Comparison of ENCODE assay signal across 18 cellular contexts in genomic region chr11:119347940-119348339, GRCh38. TPM values are rescaled to one million over a fixed set of nuclear protein-coding genes. Genes with fewer than 3 reads are reported as not detected.
DNase-seq lines count a peak whose midpoint lies in the region; ATAC-seq, FAIRE-seq and TF ChIP-seq lines count a peak whose summit lies in the region.
"Had no signal": no experiment of that assay in that cellular context is flagged by ENCODE, and none has a peak within 500 bp of the region (broad histone marks: within the 10 kb centered on the region; RNA-seq: fewer than 3 reads in every experiment).

No MANE protein-coding gene starts in this region.

- no peak overlapping the region for H2BK120ac ChIP-seq in mesenchymal stem cell (ENCODE audit: low read depth, low read length)

- H3K14ac ChIP-seq in mesenchymal stem cell (ENCODE audit: low read length in 2 of 2) = no peak overlapping the region

- no peak overlapping the region for H3K4ac ChIP-seq in mesenchymal stem cell (ENCODE audit: low read depth in 1 of 2, low read length in 2 of 2)

- H3K9ac ChIP-seq in K562 (ENCODE audit: insufficient read depth in 1 of 2, low read depth in 2 of 2, low read length in 2 of 2) = peak overlapping the region in 1 of 2 experiments; percentile 70; a peak in 1 of 4 replicates
- H3K9ac ChIP-seq in mesenchymal stem cell (ENCODE audit: low read length) = no peak overlapping the region

- H3K18ac ChIP-seq in mesenchymal stem cell (ENCODE audit: low read depth in 1 of 2, low read length in 2 of 2) = no peak overlapping the region

- WGBS in K562 (ENCODE audit: insufficient coverage, low coverage, missing lambda C conversion rate) = 0% methylated on average over 8 of the region's 8 CpGs
- WGBS in mesenchymal stem cell = 68% methylated on average over 7 of the region's 8 CpGs

- POLR2A ChIA-PET in K562 (lab: Yijun Ruan, JAX) = interaction anchor here (0.7 to 2.0 kb wide), 7 partner anchors 8 to 608 kb away, joined by 3 to 14 read pairs (median 5); no protein-coding TSS in a partner anchor

- H2BK5ac ChIP-seq in mesenchymal stem cell (ENCODE audit: low read depth, low read length, poor library complexity, severe bottlenecking) = no peak overlapping the region

- H3K27me3 ChIP-seq in H7 (ENCODE audit: control insufficient read depth, insufficient read depth, low read length) (no peaks in the 10 kb centered on the region; the same call in none of the 2 replicates), K562 (ENCODE audit: control insufficient read depth in 2 of 2, insufficient read depth in 2 of 2, low read length in 2 of 2) (peaks cover 0 to 11% of the 10 kb centered on the region in 2 experiments; a peak in 3 of 5 replicates), mesenchymal stem cell (ENCODE audit: control insufficient read depth in 1 of 2, insufficient read depth in 1 of 2, low read length in 2 of 2) (peaks cover 31 to 73% of the 10 kb centered on the region in 2 experiments)
- H3K27me3 ChIP-seq: Peyer's patch had no signal

- in situ Hi-C loops in K562 (cut with MboI) = no loop called here

- no peak overlapping the region for H3K27ac ChIP-seq in K562 (ENCODE audit: extremely low read depth, low read depth, low read length)
- no peak overlapping the region for H3K27ac ChIP-seq in mesenchymal stem cell (ENCODE audit: low read length, poor library complexity, severe bottlenecking)
- peak overlapping the region in 16 of 21 experiments; percentile 2 to 74 (median 34) for H3K27ac ChIP-seq in skin epidermis
- H3K27ac ChIP-seq: C4-2B, Peyer's patch had no signal

- H3K36me3 ChIP-seq in H7 (replicated peaks; ENCODE audit: control insufficient read depth, insufficient read depth, low read length) (no peaks in the 10 kb centered on the region), K562 (ENCODE audit: control insufficient read depth, insufficient read depth, low read length) (no peaks in the 10 kb centered on the region), mesenchymal stem cell (ENCODE audit: control insufficient read depth in 1 of 2, insufficient read depth in 2 of 2, low read depth in 1 of 2, low read length in 2 of 2) (no peaks in the 10 kb centered on the region)
- H3K36me3 ChIP-seq: Peyer's patch had no signal

- no peaks in the 10 kb centered on the region for H3K79me1 ChIP-seq in mesenchymal stem cell (replicated peaks; ENCODE audit: low read length, poor library complexity, severe bottlenecking)

- H3K4me1 ChIP-seq in K562 (replicated peaks in 1 of 2; ENCODE audit: control insufficient read depth in 2 of 2, insufficient read depth in 2 of 2, low read length in 2 of 2) = peaks cover 3 to 7% of the 10 kb centered on the region in 2 experiments; a peak in 4 of 5 replicates
- no peaks in the 10 kb centered on the region for H3K4me1 ChIP-seq in mesenchymal stem cell (ENCODE audit: control insufficient read depth, insufficient read depth, low read depth, low read length)

- CTCF ChIA-PET in K562 (lab: Yijun Ruan, JAX; ENCODE audit: low intra/inter-chr PET ratio) = no interaction called here

- H3K23ac ChIP-seq in mesenchymal stem cell (ENCODE audit: low read length in 2 of 2) = no peak overlapping the region

- peak overlapping the region; percentile 48 for H2BK15ac ChIP-seq in mesenchymal stem cell (ENCODE audit: low read depth, poor library complexity, severe bottlenecking)

- no peaks in the 10 kb centered on the region; the same call in 1 of the 2 replicates for H4K20me1 ChIP-seq in K562 (replicated peaks; ENCODE audit: control insufficient read depth, insufficient read depth, low read length)

- H2AK5ac ChIP-seq in mesenchymal stem cell (ENCODE audit: low read length, severe bottlenecking) = no peak overlapping the region

- no peak for TF ChIP-seq CTCF in K562 (IDR thresholded peaks at IDR 0.05 in 2 of 3, conservative IDR thresholded peaks at IDR 0.05 in 1 of 3; ENCODE audit: insufficient read depth in 2 of 3, low read depth in 1 of 3, low read length in 3 of 3)

- peak overlapping the region; percentile 70 for H2AFZ ChIP-seq in K562 (ENCODE audit: low read depth, low read length)
- no peak overlapping the region for H2AFZ ChIP-seq in mesenchymal stem cell (ENCODE audit: low read depth, low read length)

- BruUV-seq in K562 (replicated peaks; lab: Mats Ljungman, UMichigan) = no TSS peak

- H3K4me2 ChIP-seq in K562 (ENCODE audit: insufficient read depth, low read length) (no peak overlapping the region), mesenchymal stem cell (ENCODE audit: low read length, poor library complexity, severe bottlenecking) (no peak overlapping the region)

- no peak for TF ChIP-seq EP300 in K562 (IDR thresholded peaks at IDR 0.05; ENCODE audit: low read length)

- intact Hi-C loops in K562 (cut with micrococcal nuclease) = no loop called here

- no peaks in the 10 kb centered on the region for H3K79me2 ChIP-seq in K562 (ENCODE audit: control insufficient read depth, insufficient read depth, low read length)

- H4K91ac ChIP-seq in mesenchymal stem cell (ENCODE audit: low read length) = no peak overlapping the region

- H3K9me3 ChIP-seq in K562 (replicated peaks; ENCODE audit: control insufficient read depth, insufficient read depth, low read depth, low read length) = no peaks in the 10 kb centered on the region
- H3K9me3 ChIP-seq in mesenchymal stem cell (ENCODE audit: control insufficient read depth, low read length) = no peaks in the 10 kb centered on the region
- H3K9me3 ChIP-seq: Peyer's patch had no signal

- H2BK12ac ChIP-seq in mesenchymal stem cell (ENCODE audit: low read length in 2 of 2) = no peak overlapping the region

- ATAC-seq in K562 (peak; percentile 67), GM21381 (IDR thresholded peaks at IDR 0.05; ENCODE audit: unreplicated experiment) (no peak)

- H4K8ac ChIP-seq in mesenchymal stem cell (ENCODE audit: low read length) = no peak overlapping the region

- no peak for TF ChIP-seq RAD21 in K562 (CRISPR knock-in tag; conservative IDR thresholded peaks at IDR 0.05 in 1 of 2, IDR thresholded peaks at IDR 0.05 in 1 of 2)

- no peak overlapping the region for H3K4me3 ChIP-seq in H7 (ENCODE audit: insufficient read depth, low read depth, low read length)
- H3K4me3 ChIP-seq in K562 = no peak overlapping the region
- H3K4me3 ChIP-seq in mesenchymal stem cell (ENCODE audit: insufficient read depth in 1 of 2, low read depth in 1 of 2, low read length in 2 of 2) = no peak overlapping the region
- no peak overlapping the region for H3K4me3 ChIP-seq in skin epidermis
- H3K4me3 ChIP-seq: Peyer's patch had no signal

- H3K9me1 ChIP-seq in K562 (ENCODE audit: control insufficient read depth, insufficient read depth, low read length) = no peaks in the 10 kb centered on the region

- no peak for FAIRE-seq in K562 (lab: Jason Lieb, UNC)

- DNase-seq in H7 (peak; percentile 22), K562 (ENCODE audit: extremely low read depth in 1 of 4, low spot score in 3 of 4) (peak in 1 of 4 experiments; percentile 30), mesenchymal stem cell (no peak), T-helper 9 cell (no peak), RKO (ENCODE audit: low spot score) (no peak)
- DNase-seq: ACHN, DND-41, GOT3, KG1, NCI-H1105 treated with DMSO at 0.1 percent for 48 hours, NCI-H187 treated with DMSO at 0.1 percent for 48 hours, NCI-H226, Peyer's patch, Right ventricle myocardium superior, SW 1271 had no signal

- no peak for TF ChIP-seq POLR2A in K562 (conservative IDR thresholded peaks at IDR 0.05)

RNA-seq across cellular contexts. Expression of gene MFRP, which starts 1.4 kb away (rescaled TPM):
- not detected in 2 replicates for total RNA-seq in H7 (2014; rRNA removed; shearing (Covaris generic))
- not detected in 2 replicates for total RNA-seq in K562 (2011; cell fraction: chromatin; rRNA removed; ENCODE audit: low replicate concordance)
- not detected in 2 replicates for total RNA-seq in K562 (2011; cell fraction: nucleolus; rRNA removed)
- total RNA-seq in K562 (2011; cell fraction: nucleoplasm; rRNA removed) = not detected in 2 replicates
- not detected in 2 replicates for total RNA-seq in K562 (2014; rRNA removed)
- not detected in 2 replicates for total RNA-seq in K562 (2014; rRNA removed; fragmentation: Illumina TruSeq; extraction: Trizol)
- not detected in 2 replicates for total RNA-seq in K562 (2015; rRNA removed; fragmentation: Illumina TruSeq; extraction: Trizol)
- not detected in 2 replicates for total RNA-seq in K562 (2021)
- polyA plus RNA-seq in K562 (2011; rRNA removed) = not detected in 2 replicates
- not detected in 2 replicates for polyA plus RNA-seq in K562 (2011; cell fraction: cytosol; rRNA removed)
- not detected in 2 replicates for polyA plus RNA-seq in K562 (2011; cell fraction: nucleus; rRNA removed)
- polyA plus RNA-seq in K562 (2012) = not detected in 2 replicates
- not detected in 2 replicates for polyA plus RNA-seq in K562 (2014; fragmentation: Illumina TruSeq; extraction: Trizol)
- not detected for polyA plus RNA-seq in K562 (2014; fragmentation: Nextera tagmentation; extraction: Ambion mirVana)
- not detected in 2 replicates for polyA plus RNA-seq in K562 (2014; rRNA removed)
- polyA minus RNA-seq in K562 (2011; rRNA and poly(A)+ RNA removed) = not detected in 2 replicates
- not detected in 2 replicates for polyA minus RNA-seq in K562 (2011; cell fraction: cytosol; rRNA and poly(A)+ RNA removed)
- not detected in 2 replicates for polyA minus RNA-seq in K562 (2011; cell fraction: nucleus; rRNA and poly(A)+ RNA removed)
- polyA plus RNA-seq in mesenchymal stem cell (2013, experiment 1 of 2) = not detected
- not detected for polyA plus RNA-seq in mesenchymal stem cell (2013, experiment 2 of 2)
- total RNA-seq: Peyer's patch, Right ventricle myocardium superior had no signal

RNA-seq across cellular contexts. Expression of gene C1QTNF5, which starts 7.3 kb away (rescaled TPM):
- total RNA-seq in H7 (2014; rRNA removed; shearing (Covaris generic)) = 2.1 TPM in 2 replicates
- 0.95 TPM in 1 of 2 replicates, not detected in the other for total RNA-seq in K562 (2011; cell fraction: chromatin; rRNA removed; ENCODE audit: low replicate concordance)
- total RNA-seq in K562 (2011; cell fraction: nucleolus; rRNA removed) = 1.1 and 1.2 TPM in 2 replicates
- 0.88 TPM in 1 of 2 replicates, not detected in the other for total RNA-seq in K562 (2011; cell fraction: nucleoplasm; rRNA removed)
- 0.18 and 0.82 TPM in 2 replicates for total RNA-seq in K562 (2014; rRNA removed)
- total RNA-seq in K562 (2014; rRNA removed; fragmentation: Illumina TruSeq; extraction: Trizol) = 0.13 and 0.18 TPM in 2 replicates
- 0.22 TPM in 1 of 2 replicates, not detected in the other for total RNA-seq in K562 (2015; rRNA removed; fragmentation: Illumina TruSeq; extraction: Trizol)
- 0.47 and 0.65 TPM in 2 replicates for total RNA-seq in K562 (2021)
- 0.35 and 0.41 TPM in 2 replicates for polyA plus RNA-seq in K562 (2011; rRNA removed)
- 0.46 and 1.2 TPM in 2 replicates for polyA plus RNA-seq in K562 (2011; cell fraction: cytosol; rRNA removed)
- 1.4 and 1.5 TPM in 2 replicates for polyA plus RNA-seq in K562 (2011; cell fraction: nucleus; rRNA removed)
- polyA plus RNA-seq in K562 (2012) = 0.35 and 0.79 TPM in 2 replicates
- 0.19 and 0.25 TPM in 2 replicates for polyA plus RNA-seq in K562 (2014; fragmentation: Illumina TruSeq; extraction: Trizol)
- under 1 TPM in 1 of 2 experiments, not detected in 1; 0.07 TPM for polyA plus RNA-seq in K562 (2014; fragmentation: Nextera tagmentation; extraction: Ambion mirVana)
- polyA plus RNA-seq in K562 (2014; rRNA removed) = 0.45 and 0.76 TPM in 2 replicates
- polyA minus RNA-seq in K562 (2011; rRNA and poly(A)+ RNA removed) = 0.12 TPM in 1 of 2 replicates, not detected in the other
- not detected in 2 replicates for polyA minus RNA-seq in K562 (2011; cell fraction: cytosol; rRNA and poly(A)+ RNA removed)
- polyA minus RNA-seq in K562 (2011; cell fraction: nucleus; rRNA and poly(A)+ RNA removed) = 0.44 and 0.54 TPM in 2 replicates
- polyA plus RNA-seq in mesenchymal stem cell (2013, experiment 1 of 2) = 25.1 TPM
- polyA plus RNA-seq in mesenchymal stem cell (2013, experiment 2 of 2) = 26.5 TPM

RNA-seq across cellular contexts. Expression of gene RNF26, which starts 13.6 kb away (rescaled TPM):
- total RNA-seq in H7 (2014; rRNA removed; shearing (Covaris generic)) = 26.4 and 28.9 TPM in 2 replicates
- total RNA-seq in K562 (2011; cell fraction: chromatin; rRNA removed; ENCODE audit: low replicate concordance) = 18.1 and 52.5 TPM in 2 replicates
- 71.2 and 72.0 TPM in 2 replicates for total RNA-seq in K562 (2011; cell fraction: nucleolus; rRNA removed)
- total RNA-seq in K562 (2011; cell fraction: nucleoplasm; rRNA removed) = 65.0 and 76.6 TPM in 2 replicates
- 7.3 and 10.0 TPM in 2 replicates for total RNA-seq in K562 (2014; rRNA removed)
- total RNA-seq in K562 (2014; rRNA removed; fragmentation: Illumina TruSeq; extraction: Trizol) = 8.7 and 9.3 TPM in 2 replicates
- total RNA-seq in K562 (2015; rRNA removed; fragmentation: Illumina TruSeq; extraction: Trizol) = 12.7 and 13.9 TPM in 2 replicates
- 50.0 and 53.6 TPM in 2 replicates for total RNA-seq in K562 (2021)
- polyA plus RNA-seq in K562 (2011; rRNA removed) = 16.3 and 27.7 TPM in 2 replicates
- 48.6 and 60.9 TPM in 2 replicates for polyA plus RNA-seq in K562 (2011; cell fraction: cytosol; rRNA removed)
- 20.0 and 26.8 TPM in 2 replicates for polyA plus RNA-seq in K562 (2011; cell fraction: nucleus; rRNA removed)
- polyA plus RNA-seq in K562 (2012) = 40.1 and 40.8 TPM in 2 replicates
- 39.5 and 48.8 TPM in 2 replicates for polyA plus RNA-seq in K562 (2014; fragmentation: Illumina TruSeq; extraction: Trizol)
- 1 to 10 TPM; 5.3 to 8.4 TPM for polyA plus RNA-seq in K562 (2014; fragmentation: Nextera tagmentation; extraction: Ambion mirVana)
- polyA plus RNA-seq in K562 (2014; rRNA removed) = 25.9 and 26.7 TPM in 2 replicates
- 24.3 and 29.3 TPM in 2 replicates for polyA minus RNA-seq in K562 (2011; rRNA and poly(A)+ RNA removed)
- 44.8 and 51.4 TPM in 2 replicates for polyA minus RNA-seq in K562 (2011; cell fraction: cytosol; rRNA and poly(A)+ RNA removed)
- 19.1 and 29.9 TPM in 2 replicates for polyA minus RNA-seq in K562 (2011; cell fraction: nucleus; rRNA and poly(A)+ RNA removed)
- 30.2 TPM for polyA plus RNA-seq in mesenchymal stem cell (2013, experiment 1 of 2)
- polyA plus RNA-seq in mesenchymal stem cell (2013, experiment 2 of 2) = 30.5 TPM

RNA-seq across cellular contexts. Expression of gene MCAM, which starts 31.0 kb away (rescaled TPM):
- total RNA-seq in H7 (2014; rRNA removed; shearing (Covaris generic)) = 45.5 and 59.3 TPM in 2 replicates
- total RNA-seq in K562 (2011; cell fraction: chromatin; rRNA removed; ENCODE audit: low replicate concordance) = 64.2 and 225 TPM in 2 replicates
- total RNA-seq in K562 (2011; cell fraction: nucleolus; rRNA removed) = 163 and 199 TPM in 2 replicates
- total RNA-seq in K562 (2011; cell fraction: nucleoplasm; rRNA removed) = 109 and 119 TPM in 2 replicates
- total RNA-seq in K562 (2014; rRNA removed) (79.0 and 79.5 TPM in 2 replicates), K562 (2014; rRNA removed; fragmentation: Illumina TruSeq; extraction: Trizol) (33.1 and 35.6 TPM in 2 replicates), K562 (2015; rRNA removed; fragmentation: Illumina TruSeq; extraction: Trizol) (25.8 and 27.1 TPM in 2 replicates), K562 (2021) (69.1 and 87.0 TPM in 2 replicates)
- polyA plus RNA-seq in K562 (2011; rRNA removed) (38.0 and 53.6 TPM in 2 replicates), K562 (2014; fragmentation: Illumina TruSeq; extraction: Trizol) (68.2 and 101 TPM in 2 replicates), K562 (2014; fragmentation: Nextera tagmentation; extraction: Ambion mirVana) (10 to 100 TPM; 14.7 to 15.6 TPM), K562 (2014; rRNA removed) (57.5 and 118 TPM in 2 replicates)
- polyA plus RNA-seq in K562 (2011; cell fraction: cytosol; rRNA removed) = 86.7 and 421 TPM in 2 replicates
- polyA plus RNA-seq in K562 (2011; cell fraction: nucleus; rRNA removed) = 37.8 and 96.0 TPM in 2 replicates
- 36.5 and 57.4 TPM in 2 replicates for polyA plus RNA-seq in K562 (2012)
- 17.7 and 42.5 TPM in 2 replicates for polyA minus RNA-seq in K562 (2011; rRNA and poly(A)+ RNA removed)
- 43.6 and 63.5 TPM in 2 replicates for polyA minus RNA-seq in K562 (2011; cell fraction: cytosol; rRNA and poly(A)+ RNA removed)
- 33.2 and 52.1 TPM in 2 replicates for polyA minus RNA-seq in K562 (2011; cell fraction: nucleus; rRNA and poly(A)+ RNA removed)
- 80.2 TPM for polyA plus RNA-seq in mesenchymal stem cell (2013, experiment 1 of 2)
- 77.3 TPM for polyA plus RNA-seq in mesenchymal stem cell (2013, experiment 2 of 2)

RNA-seq across cellular contexts. Expression of gene USP2, which starts 33.5 kb away (rescaled TPM):
- 2.7 and 2.8 TPM in 2 replicates for total RNA-seq in H7 (2014; rRNA removed; shearing (Covaris generic))
- total RNA-seq in K562 (2011; cell fraction: chromatin; rRNA removed; ENCODE audit: low replicate concordance) = 6.9 and 13.7 TPM in 2 replicates
- 8.2 and 9.0 TPM in 2 replicates for total RNA-seq in K562 (2011; cell fraction: nucleolus; rRNA removed)
- total RNA-seq in K562 (2011; cell fraction: nucleoplasm; rRNA removed) = 6.3 and 7.4 TPM in 2 replicates
- total RNA-seq in K562 (2014; rRNA removed) = 3.9 and 5.8 TPM in 2 replicates
- 3.6 TPM in 2 replicates for total RNA-seq in K562 (2014; rRNA removed; fragmentation: Illumina TruSeq; extraction: Trizol)
- total RNA-seq in K562 (2015; rRNA removed; fragmentation: Illumina TruSeq; extraction: Trizol) = 2.8 and 3.6 TPM in 2 replicates
- total RNA-seq in K562 (2021) = 16.9 TPM in 2 replicates
- 3.6 and 5.0 TPM in 2 replicates for polyA plus RNA-seq in K562 (2011; rRNA removed)
- polyA plus RNA-seq in K562 (2011; cell fraction: cytosol; rRNA removed) = 4.5 and 4.7 TPM in 2 replicates
- 4.6 and 6.3 TPM in 2 replicates for polyA plus RNA-seq in K562 (2011; cell fraction: nucleus; rRNA removed)
- 6.9 and 8.6 TPM in 2 replicates for polyA plus RNA-seq in K562 (2012)
- 12.8 and 13.9 TPM in 2 replicates for polyA plus RNA-seq in K562 (2014; fragmentation: Illumina TruSeq; extraction: Trizol)
- 1 to 10 TPM; 3.4 to 5.8 TPM for polyA plus RNA-seq in K562 (2014; fragmentation: Nextera tagmentation; extraction: Ambion mirVana)
- 4.0 and 9.5 TPM in 2 replicates for polyA plus RNA-seq in K562 (2014; rRNA removed)
- polyA minus RNA-seq in K562 (2011; rRNA and poly(A)+ RNA removed) = 4.0 and 6.0 TPM in 2 replicates
- 7.5 and 9.8 TPM in 2 replicates for polyA minus RNA-seq in K562 (2011; cell fraction: cytosol; rRNA and poly(A)+ RNA removed)
- 4.6 and 4.7 TPM in 2 replicates for polyA minus RNA-seq in K562 (2011; cell fraction: nucleus; rRNA and poly(A)+ RNA removed)
- polyA plus RNA-seq in mesenchymal stem cell (2013, experiment 1 of 2) = 0.65 TPM
- polyA plus RNA-seq in mesenchymal stem cell (2013, experiment 2 of 2) = 0.60 TPM

Comparison
In these comparisons a context has a peak if more than half of its experiments do, and no peak if none do; other contexts are left out.
1. H3K27ac ChIP-seq: peak in skin epidermis (16 of 21); none in K562 (single experiment) and mesenchymal stem cell (single experiment).